Comparison of ENCODE assay signal across 8 cellular contexts in genomic region chr13:44972956-44973581, GRCh38. TPM values are rescaled to one million over a fixed set of nuclear protein-coding genes. Genes with fewer than 3 reads are reported as not detected.
DNase-seq lines count a peak whose midpoint lies in the region; ATAC-seq and TF ChIP-seq lines count a peak whose summit lies in the region.

No MANE protein-coding gene starts in this region.

- no peak overlapping the region for H3K9ac ChIP-seq in neuronal stem cell (ENCODE audit: low read depth, low read length, poor library complexity)

- H3K4me3 ChIP-seq in choroid plexus epithelial cell (ENCODE audit: low read depth, low read length) (no peak overlapping the region), osteoblast (ENCODE audit: insufficient read depth, low read length) (no peak overlapping the region), neuronal stem cell (ENCODE audit: low read length in 2 of 2) (no peak overlapping the region)

- no CpG with 5 or more reads among the region's 3 CpGs for WGBS in neuronal stem cell (ENCODE audit: extremely low coverage in 2 of 2, insufficient read length in 2 of 2, insufficient replicate concordance in 1 of 2), 2 donors

- H3K27ac ChIP-seq in osteoblast (ENCODE audit: low read depth, low read length) (peak overlapping the region; percentile 17), neuronal stem cell (replicated peaks; ENCODE audit: low read length) (no peak overlapping the region)

- H3K36me3 ChIP-seq in osteoblast (ENCODE audit: insufficient read depth, low read length) (peaks cover 15% of the 10 kb centered on the region), neuronal stem cell (replicated peaks in 1 of 2; ENCODE audit: control insufficient read depth in 2 of 2, insufficient read depth in 2 of 2, low read length in 2 of 2) (peaks cover 4 to 79% of the 10 kb centered on the region in 2 donors)

- no peak overlapping the region for H4K91ac ChIP-seq in neuronal stem cell (ENCODE audit: low read depth, low read length, poor library complexity)

- no peak overlapping the region for H2BK5ac ChIP-seq in neuronal stem cell (ENCODE audit: low read length)

- H2AFZ ChIP-seq in osteoblast (ENCODE audit: low read length): no peak overlapping the region
- H2AFZ ChIP-seq in neuronal stem cell (ENCODE audit: low read length): no peak overlapping the region

- H2BK15ac ChIP-seq in neuronal stem cell (ENCODE audit: low read length): no peak overlapping the region

- no peaks in the 10 kb centered on the region for H3K27me3 ChIP-seq in osteoblast (ENCODE audit: insufficient read depth, low read length)
- H3K27me3 ChIP-seq in neuronal stem cell (ENCODE audit: control insufficient read depth in 3 of 3, insufficient read depth in 3 of 3, low read depth in 1 of 3, low read length in 3 of 3): no peaks in the 10 kb centered on the region

- H2AK5ac ChIP-seq in neuronal stem cell (ENCODE audit: low read depth, low read length): no peak overlapping the region

- DNase-seq in DMS 273 (lab: John Stamatoyannopoulos, UW; ENCODE audit: unreplicated experiment) (peak; percentile 50), DMS 273 treated with DMSO at 0.1 percent for 48 hours (lab: John Stamatoyannopoulos, UW) (no peak), NCI-H1092 (lab: John Stamatoyannopoulos, UW) (peak; percentile 4), choroid plexus epithelial cell (ENCODE audit: low read depth) (peak; percentile 55), osteoblast (ENCODE audit: insufficient read length, low spot score, missing footprints) (no peak), A172 (ENCODE audit: low spot score) (no peak), neuronal stem cell (ENCODE audit: low spot score) (no peak)

- peak; percentile 39 for TF ChIP-seq CTCF in choroid plexus epithelial cell (conservative IDR thresholded peaks at IDR 0.05; ENCODE audit: low read depth, low read length)
- peak; percentile 61 for TF ChIP-seq CTCF in osteoblast (IDR thresholded peaks at IDR 0.05; ENCODE audit: extremely low read depth, low read depth, low read length)

- H3K9me3 ChIP-seq in osteoblast (ENCODE audit: low read depth, low read length) (no peaks in the 10 kb centered on the region), neuronal stem cell (replicated peaks in 1 of 2; ENCODE audit: control insufficient read depth in 2 of 2, insufficient read depth in 1 of 2, low read depth in 1 of 2, low read length in 2 of 2) (no peaks in the 10 kb centered on the region)

- H3K79me2 ChIP-seq in osteoblast (ENCODE audit: insufficient read depth, low read length): peaks cover 11% of the 10 kb centered on the region

- no peak overlapping the region for H3K4me2 ChIP-seq in osteoblast (ENCODE audit: insufficient read depth, low read length)
- no peak overlapping the region for H3K4me2 ChIP-seq in neuronal stem cell (ENCODE audit: insufficient read depth, low read length, poor library complexity, severe bottlenecking)

- no peak overlapping the region for H3K23ac ChIP-seq in neuronal stem cell (ENCODE audit: low read depth, low read length, poor library complexity)

- no peak overlapping the region for H2BK12ac ChIP-seq in neuronal stem cell (ENCODE audit: low read length)

- H2BK120ac ChIP-seq in neuronal stem cell (ENCODE audit: low read depth, low read length): no peak overlapping the region

- H3K4ac ChIP-seq in neuronal stem cell (ENCODE audit: low read length): no peak overlapping the region

- H3K4me1 ChIP-seq in osteoblast (ENCODE audit: insufficient read depth, low read length) (peaks cover 22% of the 10 kb centered on the region), neuronal stem cell (ENCODE audit: control insufficient read depth in 2 of 2, insufficient read depth in 1 of 2, low read depth in 1 of 2, low read length in 2 of 2) (peaks cover 2 to 3% of the 10 kb centered on the region in 2 donors)

- no peak overlapping the region for H3K18ac ChIP-seq in neuronal stem cell (ENCODE audit: low read length)

- ATAC-seq in GM21717 (IDR thresholded peaks at IDR 0.05; ENCODE audit: unreplicated experiment): no peak

- H3K14ac ChIP-seq in neuronal stem cell (ENCODE audit: low read length): no peak overlapping the region

- no peak overlapping the region for H4K8ac ChIP-seq in neuronal stem cell (ENCODE audit: low read depth, low read length)

- no peaks in the 10 kb centered on the region for H4K20me1 ChIP-seq in osteoblast (ENCODE audit: insufficient read depth, low read length)

- no peaks in the 10 kb centered on the region for H3K79me1 ChIP-seq in neuronal stem cell (ENCODE audit: low read depth, low read length)

RNA-seq across cellular contexts. Expression of gene NUFIP1, which starts 16.2 kb away (rescaled TPM):
- 2.4 and 3.3 TPM in 2 replicates for total RNA-seq in osteoblast
- 5.6 and 7.3 TPM in 2 replicates for total RNA-seq in A172 (2014; rRNA removed; shearing (Covaris generic))
- 11.4 TPM for polyA plus RNA-seq in neuronal stem cell (2013, experiment 1 of 2)
- polyA plus RNA-seq in neuronal stem cell (2013, experiment 2 of 2): 11.8 TPM

RNA-seq across cellular contexts. Expression of gene GPALPP1, which starts 16.3 kb away (rescaled TPM):
- total RNA-seq in osteoblast: 23.3 and 25.0 TPM in 2 replicates
- 35.5 and 66.3 TPM in 2 replicates for total RNA-seq in A172 (2014; rRNA removed; shearing (Covaris generic))
- polyA plus RNA-seq in neuronal stem cell (2013, experiment 1 of 2): 44.0 TPM
- polyA plus RNA-seq in neuronal stem cell (2013, experiment 2 of 2): 43.6 TPM

Comparison
In these comparisons a context has a peak if more than half of its experiments do, and no peak if none do; other contexts are left out.
1. DNase-seq: peak in DMS 273 (single experiment), NCI-H1092 (single experiment) and choroid plexus epithelial cell (single experiment); none in DMS 273 treated with DMSO at 0.1 percent for 48 hours (single experiment), osteoblast (single experiment), A172 (single experiment) and neuronal stem cell (single experiment).